Comparison of ENCODE assay signal across 8 cellular contexts in genomic region chr14:49633650-49634546, GRCh38. TPM values are rescaled to one million over a fixed set of nuclear protein-coding genes. Genes with fewer than 3 reads are reported as not detected.
DNase-seq lines count a peak whose midpoint lies in the region; ATAC-seq and TF ChIP-seq lines count a peak whose summit lies in the region.

No MANE protein-coding gene starts in this region.

- ATAC-seq in HG03378 (IDR thresholded peaks at IDR 0.05; ENCODE audit: unreplicated experiment) = peak; percentile 76

- H3K4me1 ChIP-seq in BE2C = no peaks in the 10 kb centered on the region

- DNase-seq in BE2C = peak; percentile 97
- peak; percentile 92 to 95 for DNase-seq in NCI-H446 (lab: John Stamatoyannopoulos, UW)
- DNase-seq in activated CD4-positive, CD25-positive, alpha-beta regulatory T cell treated with anti-CD3 and anti-CD28 coated beads, Interleukin-2, amount 50 U/mL, for 72 hours = peak; percentile 94
- peak; percentile 40 to 44 for DNase-seq in cerebellar nuclear complex (lab: John Stamatoyannopoulos, UW)
- DNase-seq in kidney tubule cell (ENCODE audit: low spot score) = peak; percentile 95
- peak; percentile 86 to 88 for DNase-seq in stimulated activated CD4-positive, alpha-beta T cell treated with anti-CD3 and anti-CD28 coated beads, Interleukin-1b, Interleukin-23, amount 100 ng/mL, for 1 hour (ENCODE audit: low read depth in 2 of 2)

- H3K27me3 ChIP-seq in BE2C = no peaks in the 10 kb centered on the region

- H3K36me3 ChIP-seq in BE2C = peaks cover 23% of the 10 kb centered on the region

- TF ChIP-seq CTCF in BE2C (IDR thresholded peaks at IDR 0.05; ENCODE audit: low read depth, low read length) = peak; percentile 76

- TF ChIP-seq POLR2A in GM19099 (IDR thresholded peaks at IDR 0.05; ENCODE audit: extremely low read depth, insufficient read length, low read depth) = peak; percentile 91

- no peaks in the 10 kb centered on the region for H3K9me3 ChIP-seq in BE2C

- H3K4me3 ChIP-seq in BE2C (ENCODE audit: low read depth, low read length) = peak overlapping the region; percentile 100

RNA-seq across cellular contexts. Expression of gene DNAAF2, which starts 1.1 kb away (rescaled TPM):
- polyA plus RNA-seq in BE2C (2012; ENCODE audit: insufficient read depth, insufficient read length, low read depth) = 19.5 TPM

RNA-seq across cellular contexts. Expression of gene MGAT2, which starts 13.3 kb away (rescaled TPM):
- 41.2 TPM for polyA plus RNA-seq in BE2C (2012; ENCODE audit: insufficient read depth, insufficient read length, low read depth)

RNA-seq across cellular contexts. Expression of gene RPL36AL, which starts 13.5 kb away (rescaled TPM):
- polyA plus RNA-seq in BE2C (2012; ENCODE audit: insufficient read depth, insufficient read length, low read depth) = 451 TPM

RNA-seq across cellular contexts. Expression of gene LRR1, which starts 35.2 kb away (rescaled TPM):
- polyA plus RNA-seq in BE2C (2012; ENCODE audit: insufficient read depth, insufficient read length, low read depth) = 7.3 TPM

RNA-seq across cellular contexts. Expression of gene RPS29, which starts 47.7 kb away (rescaled TPM):
- 1,973 TPM for polyA plus RNA-seq in BE2C (2012; ENCODE audit: insufficient read depth, insufficient read length, low read depth)

Comparison
In these comparisons a context has a peak if more than half of its experiments do, and no peak if none do; other contexts are left out.
1. Peak in every context shown above with its lines: DNase-seq, ATAC-seq and H3K4me3 ChIP-seq.
2. DNase-seq: peak in every context shown above with its lines; median percentile 97 in BE2C; 95 in kidney tubule cell; 94 in activated CD4-positive, CD25-positive, alpha-beta regulatory T cell treated with anti-CD3 and anti-CD28 coated beads, Interleukin-2, amount 50 U/mL, for 72 hours; 94 in NCI-H446; 87 in stimulated activated CD4-positive, alpha-beta T cell treated with anti-CD3 and anti-CD28 coated beads, Interleukin-1b, Interleukin-23, amount 100 ng/mL, for 1 hour; 42 in cerebellar nuclear complex.